In the genomic region with DNA sequence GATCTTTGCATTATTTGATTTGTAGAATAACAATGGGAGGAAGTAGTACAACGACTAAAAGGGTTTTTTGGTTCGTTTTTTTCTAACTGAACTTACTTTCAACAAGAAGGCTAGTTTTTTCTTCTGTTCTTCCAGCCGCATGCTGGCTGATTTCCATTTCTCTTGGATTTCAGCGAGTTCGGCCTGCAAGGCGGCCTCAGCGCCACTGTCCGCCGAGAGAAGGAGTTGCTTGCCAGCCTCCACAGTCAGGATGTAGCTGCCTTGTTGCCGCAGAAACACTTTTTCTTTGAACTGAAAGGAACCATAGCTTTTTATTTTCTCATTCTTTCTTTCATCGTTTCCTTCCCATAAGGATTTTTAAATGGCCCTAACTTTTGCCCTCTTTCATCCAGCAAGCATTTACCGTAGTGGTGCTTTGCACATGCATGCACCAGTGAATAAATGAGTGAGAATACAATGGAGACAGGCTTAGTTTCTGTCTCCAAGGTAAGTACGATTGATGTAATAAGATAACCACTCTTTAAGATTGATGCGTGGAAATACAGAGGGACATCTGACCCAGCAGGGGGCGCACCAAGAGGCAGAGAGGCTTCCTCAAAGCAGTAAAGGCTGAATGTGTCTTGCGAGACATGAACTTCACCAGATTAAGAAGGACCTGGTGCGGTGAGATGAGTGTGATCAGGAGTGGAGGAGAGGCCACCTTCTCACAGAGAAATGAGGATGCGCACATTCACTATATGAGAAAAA, we compare ENCODE assay signal across 8 cellular contexts.
DNase-seq lines count a peak whose midpoint lies in the region; ATAC-seq lines count a peak whose summit lies in the region.

No MANE protein-coding gene starts in this region.

- H3K27me3 Mint-ChIP-seq in activated T-cell treated with anti-CD3 and anti-CD28 coated beads, Interleukin-2, amount 50 U/mL, for 24 hours: no peaks in the 10 kb centered on the region

- DNase-seq in AG20443 (ENCODE audit: low spot score) (peak; percentile 18), HT1080 (ENCODE audit: low read depth) (peak; percentile 6), left cardiac atrium (peak; percentile 27), DMS153 treated with DMSO at 0.1 percent for 48 hours (lab: John Stamatoyannopoulos, UW; ENCODE audit: unreplicated experiment) (no peak), SW 1271 (lab: John Stamatoyannopoulos, UW) (no peak)
- peak; percentile 62 for DNase-seq in activated T-cell treated with anti-CD3 and anti-CD28 coated beads, Interleukin-2, amount 50 U/mL, for 24 hours
- DNase-seq in stimulated activated CD4-positive, alpha-beta T cell treated with anti-CD3 and anti-CD28 coated beads, Interleukin-4, amount 100 ng/mL, for 24 hours: peak; percentile 49

- ATAC-seq in left cardiac atrium (peak in 1 of 2 donors; percentile 38), GM19035 (IDR thresholded peaks at IDR 0.05; ENCODE audit: unreplicated experiment) (no peak)

- H3K36me3 Mint-ChIP-seq in activated T-cell treated with anti-CD3 and anti-CD28 coated beads, Interleukin-2, amount 50 U/mL, for 24 hours (ENCODE audit: low read depth): peaks cover 78% of the 10 kb centered on the region

- no peak overlapping the region for H3K27ac Mint-ChIP-seq in activated T-cell treated with anti-CD3 and anti-CD28 coated beads, Interleukin-2, amount 50 U/mL, for 24 hours

- H3K4me1 Mint-ChIP-seq in activated T-cell treated with anti-CD3 and anti-CD28 coated beads, Interleukin-2, amount 50 U/mL, for 24 hours (ENCODE audit: low read depth): peaks cover 4% of the 10 kb centered on the region

- intact Hi-C loops in left cardiac atrium (cut with DNase I): no loop called here

- H3K9me3 Mint-ChIP-seq in activated T-cell treated with anti-CD3 and anti-CD28 coated beads, Interleukin-2, amount 50 U/mL, for 24 hours: no peaks in the 10 kb centered on the region

- H3K4me3 Mint-ChIP-seq in activated T-cell treated with anti-CD3 and anti-CD28 coated beads, Interleukin-2, amount 50 U/mL, for 24 hours: no peak overlapping the region

Comparison
In these comparisons a context has a peak if more than half of its experiments do, and no peak if none do; other contexts are left out.
1. DNase-seq: peak in AG20443 (single experiment), HT1080 (single experiment), activated T-cell treated with anti-CD3 and anti-CD28 coated beads, Interleukin-2, amount 50 U/mL, for 24 hours (single experiment), left cardiac atrium (single experiment) and stimulated activated CD4-positive, alpha-beta T cell treated with anti-CD3 and anti-CD28 coated beads, Interleukin-4, amount 100 ng/mL, for 24 hours (single experiment); none in DMS153 treated with DMSO at 0.1 percent for 48 hours (single experiment) and SW 1271 (0 of 2).